ENCODE assay signal across 21 cellular contexts in the genomic region with DNA sequence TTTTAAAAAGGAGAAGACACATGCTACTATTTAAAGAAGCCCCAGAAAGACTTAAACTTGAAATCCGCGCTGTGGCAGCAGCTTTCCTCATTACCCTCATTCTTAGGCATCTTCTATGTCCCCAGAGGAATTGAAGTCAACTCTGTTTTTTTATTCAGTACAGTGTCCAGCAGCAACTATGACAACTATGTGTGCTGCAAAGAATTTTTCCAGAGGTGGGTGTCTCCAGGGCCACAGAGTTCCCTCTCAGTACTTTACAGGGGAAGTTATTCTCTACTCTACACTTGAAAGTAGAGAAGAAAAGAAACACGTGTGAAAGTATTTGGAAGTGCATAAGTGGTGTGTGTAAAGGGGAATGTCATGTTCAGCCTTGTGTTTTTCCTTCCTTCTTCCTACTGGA. TPM values are rescaled to one million over a fixed set of nuclear protein-coding genes. Genes with fewer than 3 reads are reported as not detected.
"Had no signal": no experiment of that assay in that cellular context is flagged by ENCODE, and none has a peak within 500 bp of the region (broad histone marks: within the 10 kb centered on the region; RNA-seq: fewer than 3 reads in every experiment).

No MANE protein-coding gene starts in this region.

- H3K27ac ChIP-seq: colonic mucosa, foreskin keratinocyte, neutrophil, right atrium auricular region, thoracic aorta had no signal

- H3K27ac Mint-ChIP-seq: endodermal cell had no signal

- H3K4me3 ChIP-seq: colonic mucosa, lung, right atrium auricular region, stomach, thoracic aorta had no signal

- DNase-seq: caudate nucleus; colonic mucosa; dermis blood vessel endothelial cell; endodermal cell; erythroblast; head of caudate nucleus; hypothalamus; islet precursor cell; naive B cell; stimulated activated CD4-positive, alpha-beta T cell treated with anti-CD3 and anti-CD28 coated beads, Interleukin-2, amount 100 ng/mL, for 24 hours; stimulated activated naive CD4-positive, alpha-beta T cell; stomach; substantia nigra had no signal

- H3K4me1 Mint-ChIP-seq: naive B cell, nephron had no signal

- H3K9me3 ChIP-seq: colonic mucosa, neutrophil, right atrium auricular region, stomach, thoracic aorta had no signal

- H3K36me3 ChIP-seq: colonic mucosa, neutrophil, right atrium auricular region, stomach, thoracic aorta had no signal

- H3K4me1 ChIP-seq: colonic mucosa, foreskin keratinocyte, right atrium auricular region had no signal

- ATAC-seq: left lobe of liver had no signal

- H3K27me3 ChIP-seq: colonic mucosa, right atrium auricular region had no signal

- H3K4me3 Mint-ChIP-seq: endodermal cell, naive B cell, nephron had no signal

- H3K9me3 Mint-ChIP-seq: endodermal cell, naive B cell, nephron had no signal

- H3K36me3 Mint-ChIP-seq: naive B cell had no signal

RNA-seq across cellular contexts. Expression of gene GATM, which starts 32.0 kb away (rescaled TPM):
- total RNA-seq: osteocyte had no signal
